20 cellular contexts compared by ENCODE assay signal in the genomic region with DNA sequence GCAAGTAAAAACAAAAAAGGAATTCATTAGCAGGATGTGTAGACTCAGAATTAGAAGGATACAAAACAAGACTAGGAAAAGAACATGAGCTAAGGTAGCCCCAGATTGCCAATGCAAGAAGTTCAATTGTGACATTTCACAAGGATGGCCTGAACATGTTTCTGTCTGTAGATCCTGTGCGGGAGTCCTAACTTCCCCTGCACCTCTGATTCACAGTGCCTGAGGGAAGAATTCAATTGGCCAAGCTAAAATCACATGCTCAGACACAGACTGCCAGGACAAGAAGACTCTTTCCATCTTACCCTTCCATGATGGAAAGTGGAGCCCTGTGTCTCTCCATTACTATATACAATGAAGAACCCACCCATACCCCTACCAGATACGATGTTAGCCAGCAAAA.
"Had no signal": no experiment of that assay in that cellular context is flagged by ENCODE, and none has a peak within 500 bp of the region (broad histone marks: within the 10 kb centered on the region; RNA-seq: fewer than 3 reads in every experiment).

No MANE protein-coding gene starts in this region.

- H2AFZ ChIP-seq: hepatocyte had no signal

- H3K27me3 ChIP-seq: colonic mucosa, esophagus muscularis mucosa, hepatocyte, neutrophil, right lobe of liver, spleen, tibial artery, upper lobe of left lung, uterus had no signal

- H3K4me3 Mint-ChIP-seq: naive thymus-derived CD4-positive, alpha-beta T cell; stimulated activated memory B cell treated with anti-CD40 and anti-IgM and Interleukin-4, amounts not matched to agents 10 μg/mL and 1 μg/mL and 100 μg/mL, for 72 hours; stimulated activated naive CD8-positive, alpha-beta T cell treated with anti-CD3 and anti-CD28 coated beads, Interleukin-15, Interleukin-2, amounts not matched to agents 100 ng/mL and 50 ng/mL, for 24 hours had no signal

- DNase-seq: colonic mucosa; dermis blood vessel endothelial cell; effector CD4-positive, alpha-beta T cell; head of caudate nucleus; naive thymus-derived CD4-positive, alpha-beta T cell; psoas muscle; retina; right lobe of liver; spleen; stimulated activated CD4-positive, alpha-beta T cell treated with anti-CD3 and anti-CD28 coated beads, Interleukin-15, amount 100 ng/mL, for 24 hours; stimulated activated CD4-positive, alpha-beta T cell treated with anti-CD3 and anti-CD28 coated beads, Interleukin-1b, Interleukin-23, amount 100 ng/mL, for 48 hours; stimulated activated CD4-positive, alpha-beta T cell treated with anti-CD3 and anti-CD28 coated beads, Interleukin-4, amount 100 ng/mL, for 24 hours; tibial artery; upper lobe of left lung; uterus had no signal

- H3K27me3 Mint-ChIP-seq: stimulated activated memory B cell treated with anti-CD40 and anti-IgM and Interleukin-4, amounts not matched to agents 10 μg/mL and 1 μg/mL and 100 μg/mL, for 72 hours; stimulated activated naive CD8-positive, alpha-beta T cell treated with anti-CD3 and anti-CD28 coated beads, Interleukin-15, Interleukin-2, amounts not matched to agents 100 ng/mL and 50 ng/mL, for 24 hours had no signal

- H3K9me3 Mint-ChIP-seq: stimulated activated memory B cell treated with anti-CD40 and anti-IgM and Interleukin-4, amounts not matched to agents 10 μg/mL and 1 μg/mL and 100 μg/mL, for 72 hours; stimulated activated naive CD8-positive, alpha-beta T cell treated with anti-CD3 and anti-CD28 coated beads, Interleukin-15, Interleukin-2, amounts not matched to agents 100 ng/mL and 50 ng/mL, for 24 hours had no signal

- H3K4me1 Mint-ChIP-seq: naive thymus-derived CD4-positive, alpha-beta T cell had no signal

- H3K4me3 ChIP-seq: colonic mucosa, esophagus muscularis mucosa, hepatocyte, psoas muscle, right lobe of liver, spleen, tibial artery, upper lobe of left lung, uterus had no signal

- H3K36me3 ChIP-seq: colonic mucosa, esophagus muscularis mucosa, neutrophil, right lobe of liver, spleen, tibial artery, upper lobe of left lung, uterus had no signal

- H3K4me1 ChIP-seq: colonic mucosa, esophagus muscularis mucosa, psoas muscle, right lobe of liver, tibial artery, upper lobe of left lung, uterus had no signal

- H3K9me3 ChIP-seq: colonic mucosa, esophagus muscularis mucosa, neutrophil, psoas muscle, right lobe of liver, spleen, tibial artery, upper lobe of left lung, uterus had no signal

- H3K4me2 ChIP-seq: hepatocyte had no signal

- H3K27ac ChIP-seq: colonic mucosa, esophagus muscularis mucosa, hepatocyte, neutrophil, psoas muscle, right lobe of liver, spleen, tibial artery, upper lobe of left lung, uterus had no signal

- H3K79me2 ChIP-seq: hepatocyte had no signal

- H3K36me3 Mint-ChIP-seq: naive thymus-derived CD4-positive, alpha-beta T cell had no signal

- ATAC-seq: naive thymus-derived CD4-positive, alpha-beta T cell; psoas muscle; right lobe of liver; stimulated activated memory B cell treated with anti-CD40 and anti-IgM and Interleukin-4, amounts not matched to agents 10 μg/mL and 1 μg/mL and 100 μg/mL, for 72 hours had no signal

- H3K27ac Mint-ChIP-seq: naive thymus-derived CD4-positive, alpha-beta T cell; stimulated activated memory B cell treated with anti-CD40 and anti-IgM and Interleukin-4, amounts not matched to agents 10 μg/mL and 1 μg/mL and 100 μg/mL, for 72 hours; stimulated activated naive CD8-positive, alpha-beta T cell treated with anti-CD3 and anti-CD28 coated beads, Interleukin-15, Interleukin-2, amounts not matched to agents 100 ng/mL and 50 ng/mL, for 24 hours had no signal
